Comparison of ENCODE assay signal across 37 cellular contexts in genomic region chr17:33303254-33303653, GRCh38. TPM values are rescaled to one million over a fixed set of nuclear protein-coding genes. Genes with fewer than 3 reads are reported as not detected.
"Had no signal": no experiment of that assay in that cellular context is flagged by ENCODE, and none has a peak within 500 bp of the region (broad histone marks: within the 10 kb centered on the region; RNA-seq: fewer than 3 reads in every experiment).

No MANE protein-coding gene starts in this region.

- H3K27ac Mint-ChIP-seq: activated CD4-positive, alpha-beta T cell treated with anti-CD3 and anti-CD28 coated beads, Interleukin-2, amount 10 ng/mL, durations not matched to agents 7 days and 5 days; activated CD8-positive, alpha-beta memory T cell treated with anti-CD3 and anti-CD28 coated beads, Interleukin-2, amount 10 ng/mL, durations not matched to agents 7 days and 5 days; activated CD8-positive, alpha-beta T cell treated with anti-CD3 and anti-CD28 coated beads, Interleukin-2, amount 10 ng/mL, durations not matched to agents 7 days and 5 days; activated naive CD4-positive, alpha-beta T cell treated with anti-CD3 and anti-CD28 coated beads for 36 hours; activated naive CD4-positive, alpha-beta T cell treated with anti-CD3 and anti-CD28 coated beads, Interleukin-2, amount 50 U/mL, for 24 hours; activated naive CD8-positive, alpha-beta T cell treated with anti-CD3 and anti-CD28 coated beads for 36 hours; activated naive CD8-positive, alpha-beta T cell treated with anti-CD3 and anti-CD28 coated beads, Interleukin-2, amount 50 U/mL, for 24 hours; activated T-helper 1 cell treated with anti-CD3 and anti-CD28 coated beads, Interleukin-12 subunit alpha, Interleukin-12 subunit beta, Interleukin-2, Interleukin-4 antibody, amounts not matched to agents 30 ng/mL and 10 ng/mL and 1 ng/mL, durations not matched to agents 14 hours and 24 hours and 36 hours; activated T-helper 2 cell treated with anti-CD3 and anti-CD28 coated beads, Interferon-gamma antibody, Interleukin-2, Interleukin-4, amounts not matched to agents 10 μg/mL and 5 μg/mL and 100 μg/mL, durations not matched to agents 14 hours and 24 hours and 36 hours; WTC11 had no signal

- H3K36me3 ChIP-seq: adrenal gland, breast epithelium, cardiac muscle cell, colonic mucosa, esophagus muscularis mucosa, gastrocnemius medialis, heart left ventricle had no signal

- H3K4me3 ChIP-seq: adrenal gland, body of pancreas, breast epithelium, cardiac muscle cell, colonic mucosa, esophagus muscularis mucosa, gastrocnemius medialis, heart left ventricle had no signal

- DNase-seq: activated CD4-positive, alpha-beta T cell treated with anti-CD3 and anti-CD28 coated beads for 1 hour; activated CD4-positive, alpha-beta T cell treated with anti-CD3 and anti-CD28 coated beads for 4 hours; activated CD4-positive, alpha-beta T cell treated with anti-CD3 and anti-CD28 coated beads, Interleukin-2, amount 10 ng/mL, durations not matched to agents 7 days and 5 days; activated CD4-positive, alpha-beta T cell treated with anti-CD3 and anti-CD28 coated beads, Interleukin-2, amount 50 U/mL, for 48 hours; activated CD8-positive, alpha-beta memory T cell treated with anti-CD3 and anti-CD28 coated beads, Interleukin-2, amount 10 ng/mL, durations not matched to agents 7 days and 5 days; activated CD8-positive, alpha-beta memory T cell treated with anti-CD3 and anti-CD28 coated beads, Interleukin-2, amount 50 U/mL, for 4 hours; activated CD8-positive, alpha-beta T cell treated with anti-CD3 and anti-CD28 coated beads, Interleukin-2, amount 10 ng/mL, durations not matched to agents 7 days and 5 days; activated effector memory CD4-positive, alpha-beta T cell treated with anti-CD3 and anti-CD28 coated beads, Interleukin-2, amount 50 U/mL, for 16 hours; activated naive CD4-positive, alpha-beta T cell treated with anti-CD3 and anti-CD28 coated beads for 36 hours; activated naive CD8-positive, alpha-beta T cell treated with anti-CD3 and anti-CD28 coated beads for 36 hours; activated naive CD8-positive, alpha-beta T cell treated with anti-CD3 and anti-CD28 coated beads, Interleukin-2, amount 50 U/mL, for 24 hours; activated T-cell treated with anti-CD3 and anti-CD28 coated beads, Interleukin-2, amount 50 U/mL, for 1 hour; activated T-cell treated with anti-CD3 and anti-CD28 coated beads, Interleukin-2, amount 50 U/mL, for 48 hours; adrenal gland; amygdala; aorta; body of pancreas; central memory CD4-positive, alpha-beta T cell; cerebellar nuclear complex; colonic mucosa; effector CD8-positive, alpha-beta T cell; erythroblast; foreskin keratinocyte; gastrocnemius medialis; glutamatergic neuron; heart left ventricle; hypothalamus; T-helper 2 cell had no signal

- H3K9me3 Mint-ChIP-seq: activated CD4-positive, alpha-beta T cell treated with anti-CD3 and anti-CD28 coated beads, Interleukin-2, amount 10 ng/mL, durations not matched to agents 7 days and 5 days; activated T-helper 1 cell treated with anti-CD3 and anti-CD28 coated beads, Interleukin-12 subunit alpha, Interleukin-12 subunit beta, Interleukin-2, Interleukin-4 antibody, amounts not matched to agents 30 ng/mL and 10 ng/mL and 1 ng/mL, durations not matched to agents 14 hours and 24 hours and 36 hours; activated T-helper 2 cell treated with anti-CD3 and anti-CD28 coated beads, Interferon-gamma antibody, Interleukin-2, Interleukin-4, amounts not matched to agents 10 μg/mL and 5 μg/mL and 100 μg/mL, durations not matched to agents 14 hours and 24 hours and 36 hours had no signal

- H3K27ac ChIP-seq: adrenal gland, body of pancreas, breast epithelium, cardiac muscle cell, colonic mucosa, esophagus muscularis mucosa, foreskin keratinocyte, gastrocnemius medialis, heart left ventricle had no signal

- H3K4me1 ChIP-seq: adrenal gland, body of pancreas, breast epithelium, colonic mucosa, esophagus muscularis mucosa, foreskin keratinocyte, gastrocnemius medialis, heart left ventricle had no signal

- ATAC-seq: activated CD8-positive, alpha-beta memory T cell treated with anti-CD3 and anti-CD28 coated beads, Interleukin-2, amount 10 ng/mL, durations not matched to agents 7 days and 5 days; activated CD8-positive, alpha-beta T cell treated with anti-CD3 and anti-CD28 coated beads, Interleukin-2, amount 10 ng/mL, durations not matched to agents 7 days and 5 days; activated naive CD8-positive, alpha-beta T cell treated with anti-CD3 and anti-CD28 coated beads, Interleukin-2, amount 50 U/mL, for 24 hours; body of pancreas; foreskin keratinocyte; gastrocnemius medialis; heart left ventricle; WTC11 had no signal

- H3K4me3 Mint-ChIP-seq: activated CD4-positive, alpha-beta T cell treated with anti-CD3 and anti-CD28 coated beads, Interleukin-2, amount 10 ng/mL, durations not matched to agents 7 days and 5 days; activated CD8-positive, alpha-beta memory T cell treated with anti-CD3 and anti-CD28 coated beads, Interleukin-2, amount 10 ng/mL, durations not matched to agents 7 days and 5 days; activated CD8-positive, alpha-beta T cell treated with anti-CD3 and anti-CD28 coated beads, Interleukin-2, amount 10 ng/mL, durations not matched to agents 7 days and 5 days; activated naive CD4-positive, alpha-beta T cell treated with anti-CD3 and anti-CD28 coated beads for 36 hours; activated naive CD4-positive, alpha-beta T cell treated with anti-CD3 and anti-CD28 coated beads, Interleukin-2, amount 50 U/mL, for 24 hours; activated naive CD8-positive, alpha-beta T cell treated with anti-CD3 and anti-CD28 coated beads for 36 hours; activated naive CD8-positive, alpha-beta T cell treated with anti-CD3 and anti-CD28 coated beads, Interleukin-2, amount 50 U/mL, for 24 hours; activated T-helper 1 cell treated with anti-CD3 and anti-CD28 coated beads, Interleukin-12 subunit alpha, Interleukin-12 subunit beta, Interleukin-2, Interleukin-4 antibody, amounts not matched to agents 30 ng/mL and 10 ng/mL and 1 ng/mL, durations not matched to agents 14 hours and 24 hours and 36 hours; WTC11 had no signal

- H3K9me3 ChIP-seq: adrenal gland, body of pancreas, breast epithelium, colonic mucosa, gastrocnemius medialis had no signal

- H3K36me3 Mint-ChIP-seq: activated CD8-positive, alpha-beta memory T cell treated with anti-CD3 and anti-CD28 coated beads, Interleukin-2, amount 10 ng/mL, durations not matched to agents 7 days and 5 days; activated naive CD4-positive, alpha-beta T cell treated with anti-CD3 and anti-CD28 coated beads, Interleukin-2, amount 50 U/mL, for 24 hours; activated naive CD8-positive, alpha-beta T cell treated with anti-CD3 and anti-CD28 coated beads for 36 hours; WTC11 had no signal

- H3K27me3 ChIP-seq: body of pancreas, colonic mucosa had no signal

RNA-seq across cellular contexts. Expression of gene ASIC2, which starts 10.2 kb away (rescaled TPM):
- total RNA-seq: activated CD4-positive, alpha-beta T cell treated with anti-CD3 and anti-CD28 coated beads, Interleukin-2, amount 10 ng/mL, durations not matched to agents 7 days and 5 days; activated CD8-positive, alpha-beta memory T cell treated with anti-CD3 and anti-CD28 coated beads for 36 hours; activated CD8-positive, alpha-beta memory T cell treated with anti-CD3 and anti-CD28 coated beads, Interleukin-2, amount 10 ng/mL, durations not matched to agents 7 days and 5 days; activated CD8-positive, alpha-beta T cell treated with anti-CD3 and anti-CD28 coated beads, Interleukin-2, amount 10 ng/mL, durations not matched to agents 7 days and 5 days; activated naive CD4-positive, alpha-beta T cell treated with anti-CD3 and anti-CD28 coated beads for 36 hours; activated naive CD8-positive, alpha-beta T cell treated with anti-CD3 and anti-CD28 coated beads for 36 hours; activated T-helper 1 cell treated with anti-CD3 and anti-CD28 coated beads, Interleukin-12 subunit alpha, Interleukin-12 subunit beta, Interleukin-2, Interleukin-4 antibody, amounts not matched to agents 30 ng/mL and 10 ng/mL and 1 ng/mL, durations not matched to agents 14 hours and 24 hours and 36 hours; activated T-helper 2 cell treated with anti-CD3 and anti-CD28 coated beads, Interferon-gamma antibody, Interleukin-2, Interleukin-4, amounts not matched to agents 10 μg/mL and 5 μg/mL and 100 μg/mL, durations not matched to agents 14 hours and 24 hours and 36 hours; body of pancreas; cardiac muscle cell; dermis microvascular lymphatic vessel endothelial cell; gastrocnemius medialis had no signal
